ENCODE assay signal across 11 cellular contexts in the genomic region with DNA sequence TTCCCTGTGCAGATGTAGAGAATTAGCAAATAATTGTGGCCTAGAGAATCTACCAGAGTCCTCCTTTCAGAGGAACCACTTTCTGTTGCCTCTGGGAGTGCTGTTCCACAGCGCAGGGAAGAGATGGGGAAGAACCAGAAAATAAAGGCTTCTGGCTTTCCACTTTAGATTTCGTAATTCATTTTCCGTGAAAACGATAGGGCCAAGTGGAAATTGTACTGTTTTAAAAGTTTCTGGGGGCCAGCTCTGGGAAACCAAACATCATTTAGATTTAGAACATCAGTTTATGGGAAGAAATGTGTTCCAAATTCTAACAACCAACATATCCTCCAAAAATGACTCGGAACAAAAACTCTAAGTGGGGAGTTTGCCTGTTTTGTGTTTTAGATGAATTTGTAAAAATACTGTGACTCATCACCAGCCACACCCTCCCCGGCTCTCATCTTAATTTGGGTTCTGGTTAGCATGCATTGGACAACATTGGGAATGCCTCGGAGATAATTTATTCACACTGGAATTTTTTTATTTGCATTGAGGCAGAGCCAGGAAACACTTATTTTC.
A peak's percentile ranks its signal among the peaks of the same experiment; 100 is the strongest.
DNase-seq lines count a peak whose midpoint lies in the region; ATAC-seq and TF ChIP-seq lines count a peak whose summit lies in the region.
"Had no signal": no experiment of that assay in that cellular context is flagged by ENCODE, and none has a peak within 500 bp of the region (broad histone marks: within the 10 kb centered on the region; RNA-seq: fewer than 3 reads in every experiment).

No MANE protein-coding gene starts in this region.

- H2AFZ ChIP-seq in HCT116 (ENCODE audit: low read depth, low read length, poor library complexity, severe bottlenecking) (no peak overlapping the region), Karpas-422 (ENCODE audit: low read length) (no peak overlapping the region)

- ATAC-seq in HCT116 (no peak), left cardiac atrium (peak; percentile 60 to 69), GM18858 (IDR thresholded peaks at IDR 0.05; ENCODE audit: unreplicated experiment) (no peak), GM19035 (IDR thresholded peaks at IDR 0.05; ENCODE audit: unreplicated experiment) (no peak)

- H3K4me2 ChIP-seq in HCT116 (ENCODE audit: low read length) (no peak overlapping the region), Karpas-422 (ENCODE audit: low read depth, low read length, poor library complexity, severe bottlenecking) (no peak overlapping the region)

- no peaks in the 10 kb centered on the region for H3K27me3 ChIP-seq in HCT116 (ENCODE audit: insufficient read depth, low read length)
- H3K27me3 ChIP-seq in stomach = no peaks in the 10 kb centered on the region
- no peaks in the 10 kb centered on the region for H3K27me3 ChIP-seq in Karpas-422 (ENCODE audit: low read length)

- no TSS peak for BruUV-seq in HCT116 (replicated peaks; lab: Mats Ljungman, UMichigan)

- H3K36me3 ChIP-seq in HCT116 (ENCODE audit: control insufficient read depth in 1 of 2, insufficient read depth in 2 of 2, low read length in 2 of 2) (no peaks in the 10 kb centered on the region), stomach (no peaks in the 10 kb centered on the region), Karpas-422 (ENCODE audit: insufficient read depth, low read length) (no peaks in the 10 kb centered on the region)

- 0 out of 2 replicates have a peak, but pooled peaks have one; percentile 2 for TF ChIP-seq RAD21 in HCT116 (IDR thresholded peaks at IDR 0.05; ENCODE audit: low read depth)

- H3K4me3 ChIP-seq in HCT116 (replicated peaks in 1 of 2; ENCODE audit: low read depth in 1 of 2, low read length in 2 of 2) = no peak overlapping the region
- H3K4me3 ChIP-seq in stomach = no peak overlapping the region
- no peak overlapping the region for H3K4me3 ChIP-seq in Karpas-422 (ENCODE audit: low read length)

- RAD21 ChIA-PET in HCT116 (lab: Charles Lee; ENCODE audit: low non-redundant PET in 1 of 2, low total read pairs in 2 of 2, uncharacterized antibody in 2 of 2, unreplicated experiment in 2 of 2) = no interaction called here

- H4K20me1 ChIP-seq in HCT116 (ENCODE audit: insufficient read depth) = no peaks in the 10 kb centered on the region
- H4K20me1 ChIP-seq in Karpas-422 (ENCODE audit: insufficient read depth, low read depth, low read length) = no peaks in the 10 kb centered on the region

- H3K9me2 ChIP-seq in HCT116 (ENCODE audit: insufficient read depth) = no peaks in the 10 kb centered on the region
- H3K9me2 ChIP-seq in Karpas-422 (replicated peaks; ENCODE audit: insufficient read depth, low read length) = no peaks in the 10 kb centered on the region

- WGBS in stomach, 5 donors = 70 to 85% (median 81%) methylated on average over 7 of the region's 7 CpGs

- intact Hi-C loops in HCT116 (cut with micrococcal nuclease) (loop anchor here (10.0 kb wide), 2 partner anchors 58 to 642 kb away; no protein-coding TSS in a partner anchor), left cardiac atrium (cut with DNase I) (no loop called here), stomach (cut with DNase I; ENCODE audit: low total_unique reads) (no loop called here)

- peak in 2 of 3 experiments; percentile 39 to 45; a peak in 4 of 6 replicates for TF ChIP-seq CTCF in HCT116 (IDR thresholded peaks at IDR 0.05 in 2 of 3, conservative IDR thresholded peaks at IDR 0.05 in 1 of 3; ENCODE audit: borderline replicate concordance in 1 of 3, insufficient read depth in 1 of 3, low read depth in 2 of 3, low read length in 2 of 3)
- peak in 2 of 7 experiments; percentile 10 to 31 for TF ChIP-seq CTCF in stomach (IDR thresholded peaks at IDR 0.05)

- CTCF ChIA-PET in HCT116 (lab: Charles Lee) = no interaction called here

- POLR2A ChIA-PET in HCT116 (lab: Charles Lee) = no interaction called here

- no peak for TF ChIP-seq EP300 in stomach (IDR thresholded peaks at IDR 0.05)

- DNase-seq in HCT116 (ENCODE audit: low read depth, low spot score) (no peak), amniotic stem cell (lab: John Stamatoyannopoulos, UW) (peak; percentile 42), left cardiac atrium (no peak), stomach (no peak), NOMO-1 treated with DMSO at 0.1 percent for 48 hours (lab: John Stamatoyannopoulos, UW; ENCODE audit: unreplicated experiment) (no peak), Karpas-422 (no peak)
- DNase-seq: activated CD4-positive, alpha-beta T cell treated with anti-CD3 and anti-CD28 coated beads, Interleukin-2, amount 50 U/mL, for 1 hour; NCI-H510A treated with DMSO at 0.1 percent for 48 hours; trophoblast cell had no signal

- no peak overlapping the region for H3K27ac ChIP-seq in HCT116 (ENCODE audit: low read depth, low read length)
- peak overlapping the region in 4 of 5 donors; percentile 16 to 88 (median 82) for H3K27ac ChIP-seq in stomach
- no peak overlapping the region for H3K27ac ChIP-seq in Karpas-422 (ENCODE audit: low read length)

- H3K9me3 ChIP-seq in HCT116 (ENCODE audit: control insufficient read depth in 1 of 2, insufficient read depth in 1 of 2, low read depth in 1 of 2, low read length in 2 of 2) (no peaks in the 10 kb centered on the region), stomach (no peaks in the 10 kb centered on the region), Karpas-422 (ENCODE audit: low read length) (no peaks in the 10 kb centered on the region)

- TF ChIP-seq POLR2A in HCT116 (IDR thresholded peaks at IDR 0.05; ENCODE audit: borderline replicate concordance, extremely low read depth, insufficient read depth, insufficient read length) = no peak
- TF ChIP-seq POLR2A in stomach (IDR thresholded peaks at IDR 0.05) = no peak

- H3K79me2 ChIP-seq in HCT116 (ENCODE audit: insufficient read depth, low read length) = no peaks in the 10 kb centered on the region
- no peaks in the 10 kb centered on the region for H3K79me2 ChIP-seq in Karpas-422 (ENCODE audit: low read length)

- H3K4me1 ChIP-seq in HCT116 (ENCODE audit: control insufficient read depth in 1 of 2, insufficient read depth in 2 of 2, low read length in 2 of 2) (no peaks in the 10 kb centered on the region; a peak in 1 of 4 replicates), stomach (peaks cover 34 to 44% (median 40%) of the 10 kb centered on the region in 4 donors), Karpas-422 (ENCODE audit: low read length) (peaks cover 1% of the 10 kb centered on the region)

- H3K9ac ChIP-seq in HCT116 (ENCODE audit: low read length) = no peak overlapping the region
- H3K9ac ChIP-seq in Karpas-422 (ENCODE audit: low read length) = no peak overlapping the region

TF ChIP-seq in HCT116, 20 proteins besides CTCF, POLR2A, EP300 and RAD21 (continues in another document):
- TF ChIP-seq, protein P1, sequence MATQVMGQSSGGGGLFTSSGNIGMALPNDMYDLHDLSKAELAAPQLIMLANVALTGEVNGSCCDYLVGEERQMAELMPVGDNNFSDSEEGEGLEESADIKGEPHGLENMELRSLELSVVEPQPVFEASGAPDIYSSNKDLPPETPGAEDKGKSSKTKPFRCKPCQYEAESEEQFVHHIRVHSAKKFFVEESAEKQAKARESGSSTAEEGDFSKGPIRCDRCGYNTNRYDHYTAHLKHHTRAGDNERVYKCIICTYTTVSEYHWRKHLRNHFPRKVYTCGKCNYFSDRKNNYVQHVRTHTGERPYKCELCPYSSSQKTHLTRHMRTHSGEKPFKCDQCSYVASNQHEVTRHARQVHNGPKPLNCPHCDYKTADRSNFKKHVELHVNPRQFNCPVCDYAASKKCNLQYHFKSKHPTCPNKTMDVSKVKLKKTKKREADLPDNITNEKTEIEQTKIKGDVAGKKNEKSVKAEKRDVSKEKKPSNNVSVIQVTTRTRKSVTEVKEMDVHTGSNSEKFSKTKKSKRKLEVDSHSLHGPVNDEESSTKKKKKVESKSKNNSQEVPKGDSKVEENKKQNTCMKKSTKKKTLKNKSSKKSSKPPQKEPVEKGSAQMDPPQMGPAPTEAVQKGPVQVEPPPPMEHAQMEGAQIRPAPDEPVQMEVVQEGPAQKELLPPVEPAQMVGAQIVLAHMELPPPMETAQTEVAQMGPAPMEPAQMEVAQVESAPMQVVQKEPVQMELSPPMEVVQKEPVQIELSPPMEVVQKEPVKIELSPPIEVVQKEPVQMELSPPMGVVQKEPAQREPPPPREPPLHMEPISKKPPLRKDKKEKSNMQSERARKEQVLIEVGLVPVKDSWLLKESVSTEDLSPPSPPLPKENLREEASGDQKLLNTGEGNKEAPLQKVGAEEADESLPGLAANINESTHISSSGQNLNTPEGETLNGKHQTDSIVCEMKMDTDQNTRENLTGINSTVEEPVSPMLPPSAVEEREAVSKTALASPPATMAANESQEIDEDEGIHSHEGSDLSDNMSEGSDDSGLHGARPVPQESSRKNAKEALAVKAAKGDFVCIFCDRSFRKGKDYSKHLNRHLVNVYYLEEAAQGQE (IDR thresholded peaks at IDR 0.05; ENCODE audit: low read depth) = no peak
- TF ChIP-seq, protein P2, sequence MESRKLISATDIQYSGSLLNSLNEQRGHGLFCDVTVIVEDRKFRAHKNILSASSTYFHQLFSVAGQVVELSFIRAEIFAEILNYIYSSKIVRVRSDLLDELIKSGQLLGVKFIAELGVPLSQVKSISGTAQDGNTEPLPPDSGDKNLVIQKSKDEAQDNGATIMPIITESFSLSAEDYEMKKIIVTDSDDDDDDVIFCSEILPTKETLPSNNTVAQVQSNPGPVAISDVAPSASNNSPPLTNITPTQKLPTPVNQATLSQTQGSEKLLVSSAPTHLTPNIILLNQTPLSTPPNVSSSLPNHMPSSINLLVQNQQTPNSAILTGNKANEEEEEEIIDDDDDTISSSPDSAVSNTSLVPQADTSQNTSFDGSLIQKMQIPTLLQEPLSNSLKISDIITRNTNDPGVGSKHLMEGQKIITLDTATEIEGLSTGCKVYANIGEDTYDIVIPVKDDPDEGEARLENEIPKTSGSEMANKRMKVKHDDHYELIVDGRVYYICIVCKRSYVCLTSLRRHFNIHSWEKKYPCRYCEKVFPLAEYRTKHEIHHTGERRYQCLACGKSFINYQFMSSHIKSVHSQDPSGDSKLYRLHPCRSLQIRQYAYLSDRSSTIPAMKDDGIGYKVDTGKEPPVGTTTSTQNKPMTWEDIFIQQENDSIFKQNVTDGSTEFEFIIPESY (IDR thresholded peaks at IDR 0.05; ENCODE audit: extremely low read depth, insufficient replicate concordance, low read length) = no peak
- no peak for TF ChIP-seq CEBPB (IDR thresholded peaks at IDR 0.05; ENCODE audit: low read depth)
- TF ChIP-seq CBX3 (IDR thresholded peaks at IDR 0.05; ENCODE audit: low read depth) = no peak
- TF ChIP-seq JUND (IDR thresholded peaks at IDR 0.05) = no peak
- TF ChIP-seq ZFX (IDR thresholded peaks at IDR 0.05) = no peak
- no peak for TF ChIP-seq SIN3A (IDR thresholded peaks at IDR 0.05; ENCODE audit: low read depth)
- TF ChIP-seq, protein P3, sequence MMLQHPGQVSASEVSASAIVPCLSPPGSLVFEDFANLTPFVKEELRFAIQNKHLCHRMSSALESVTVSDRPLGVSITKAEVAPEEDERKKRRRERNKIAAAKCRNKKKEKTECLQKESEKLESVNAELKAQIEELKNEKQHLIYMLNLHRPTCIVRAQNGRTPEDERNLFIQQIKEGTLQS (IDR thresholded peaks at IDR 0.05) = no peak
- TF ChIP-seq SP1 (IDR thresholded peaks at IDR 0.05; ENCODE audit: low read depth) = no peak
- TF ChIP-seq TCF7L2 (IDR thresholded peaks at IDR 0.05; ENCODE audit: borderline replicate concordance, extremely low read depth, insufficient read depth, insufficient read length) = no peak
- TF ChIP-seq EZH2 (IDR thresholded peaks at IDR 0.05) = no peak

Comparison
In these comparisons a context has a peak if more than half of its experiments do, and no peak if none do; other contexts are left out.
1. ATAC-seq: peak in left cardiac atrium (2 of 2); none in HCT116 (single experiment), GM18858 (single experiment) and GM19035 (single experiment).
2. H3K27ac ChIP-seq: peak in stomach (4 of 5); none in HCT116 (single experiment) and Karpas-422 (single experiment).